ENCODE assay signal across 10 cellular contexts in the genomic region with DNA sequence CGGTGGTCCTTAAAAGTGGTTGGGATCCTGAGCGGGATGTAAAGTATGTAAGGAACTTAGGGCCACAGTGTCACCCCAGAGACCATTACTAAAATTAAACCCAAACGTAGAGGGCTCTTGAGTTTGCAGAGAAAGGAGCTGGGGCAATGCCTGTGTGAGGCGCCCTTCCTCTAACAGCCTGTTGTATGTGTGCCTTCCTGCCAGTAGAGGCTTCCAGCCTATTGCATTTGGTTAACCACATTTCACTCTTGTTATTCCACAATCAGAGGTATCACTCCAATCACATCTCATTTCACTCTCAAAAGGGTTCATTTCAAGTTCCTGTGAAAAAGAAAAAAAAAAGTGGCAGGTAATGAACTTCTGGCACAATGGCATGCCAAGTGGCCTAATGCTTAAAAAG. TPM values are rescaled to one million over a fixed set of nuclear protein-coding genes. Genes with fewer than 3 reads are reported as not detected.
DNase-seq lines count a peak whose midpoint lies in the region; ATAC-seq and TF ChIP-seq lines count a peak whose summit lies in the region.
"Had no signal": no experiment of that assay in that cellular context is flagged by ENCODE, and none has a peak within 500 bp of the region (broad histone marks: within the 10 kb centered on the region; RNA-seq: fewer than 3 reads in every experiment).

No MANE protein-coding gene starts in this region.

- H3K4me3 ChIP-seq in gastrocnemius medialis = no peak overlapping the region
- no peak overlapping the region for H3K4me3 ChIP-seq in tibial nerve
- H3K4me3 ChIP-seq: thyroid gland had no signal

- no peak overlapping the region for H3K4me3 Mint-ChIP-seq in WTC11

- CTCF ChIA-PET in WTC11 (lab: Charles Lee) = interaction anchor here (0.7 to 1.3 kb wide), 6 partner anchors 10 to 297 kb away, joined by 3 to 6 read pairs (median 4); no protein-coding TSS in a partner anchor

- H3K4me1 ChIP-seq in gastrocnemius medialis = no peaks in the 10 kb centered on the region
- no peaks in the 10 kb centered on the region for H3K4me1 ChIP-seq in tibial nerve
- H3K4me1 ChIP-seq: thyroid gland had no signal

- no peaks in the 10 kb centered on the region for H3K27me3 Mint-ChIP-seq in WTC11 (ENCODE audit: low read depth)

- TF ChIP-seq POLR2A in gastrocnemius medialis (IDR thresholded peaks at IDR 0.05) (no peak), tibial nerve (IDR thresholded peaks at IDR 0.05) (no peak)

- H3K36me3 ChIP-seq in gastrocnemius medialis (no peaks in the 10 kb centered on the region), tibial nerve (no peaks in the 10 kb centered on the region)
- H3K36me3 ChIP-seq: thyroid gland had no signal

- TF ChIP-seq CTCF in GM13977 (IDR thresholded peaks at IDR 0.05; ENCODE audit: extremely low read depth, insufficient read depth, missing control alignments) (peak; percentile 33), WTC11 (IDR thresholded peaks at IDR 0.05) (no peak), gastrocnemius medialis (IDR thresholded peaks at IDR 0.05 in 4 of 5, conservative IDR thresholded peaks at IDR 0.05 in 1 of 5) (no peak), tibial nerve (IDR thresholded peaks at IDR 0.05) (no peak)

- H3K4me1 Mint-ChIP-seq in WTC11 = peaks cover 16% of the 10 kb centered on the region

- POLR2A ChIA-PET in WTC11 (lab: Charles Lee) = interaction anchor here (0.5 kb wide), 1 partner anchor 119 kb away, joined by 4 read pairs; no protein-coding TSS in a partner anchor

- no peaks in the 10 kb centered on the region for H3K27me3 ChIP-seq in gastrocnemius medialis
- no peaks in the 10 kb centered on the region for H3K27me3 ChIP-seq in tibial nerve
- H3K27me3 ChIP-seq: thyroid gland had no signal

- peak overlapping the region; percentile 19 for H3K27ac Mint-ChIP-seq in WTC11

- H3K9me3 ChIP-seq in gastrocnemius medialis (no peaks in the 10 kb centered on the region), tibial nerve (no peaks in the 10 kb centered on the region)
- H3K9me3 ChIP-seq: thyroid gland had no signal

- in situ Hi-C loops in GM13977 (cut with MboI; ENCODE audit: low pct_unique_long_range_greater_than_20kb, low sequenced_read_pairs, unreplicated experiment) = no loop called here
- in situ Hi-C loops in gastrocnemius medialis (cut with MboI; ENCODE audit: low sequenced_read_pairs in 4 of 4) = no loop called here

- H3K27ac ChIP-seq in gastrocnemius medialis (no peak overlapping the region), tibial nerve (no peak overlapping the region)
- H3K27ac ChIP-seq: thyroid gland, VCaP had no signal

- H3K9me3 Mint-ChIP-seq in WTC11 = peaks cover 6% of the 10 kb centered on the region

- ATAC-seq in WTC11 = peak; percentile 100
- no peak for ATAC-seq in gastrocnemius medialis

- no peaks in the 10 kb centered on the region for H3K36me3 Mint-ChIP-seq in WTC11

- 78 to 83% methylated on average over 4 of the region's 4 CpGs for WGBS in tibial nerve, 2 donors

- no peak for TF ChIP-seq EP300 in tibial nerve (IDR thresholded peaks at IDR 0.05)

- no peak for DNase-seq in GM13977 (ENCODE audit: low spot score)
- DNase-seq in HCEC 1CT = peak; percentile 37
- peak; percentile 32 for DNase-seq in WTC11 (ENCODE audit: low spot score)
- peak; percentile 23 for DNase-seq in myocyte (ENCODE audit: low read depth)
- no peak for DNase-seq in gastrocnemius medialis
- no peak for DNase-seq in tibial nerve (ENCODE audit: low spot score in 2 of 2)
- DNase-seq in OCI-M2 (lab: John Stamatoyannopoulos, UW; ENCODE audit: unreplicated experiment) = no peak
- DNase-seq in AG08395 (ENCODE audit: low spot score) = no peak
- DNase-seq: thyroid gland had no signal

- intact Hi-C loops in gastrocnemius medialis (cut with DNase I; ENCODE audit: low total_unique reads) = no loop called here

TF ChIP-seq in WTC11, 78 proteins besides CTCF, POLR2A, EP300 and RAD21 (continues in another document):
- TF ChIP-seq, protein P1, sequence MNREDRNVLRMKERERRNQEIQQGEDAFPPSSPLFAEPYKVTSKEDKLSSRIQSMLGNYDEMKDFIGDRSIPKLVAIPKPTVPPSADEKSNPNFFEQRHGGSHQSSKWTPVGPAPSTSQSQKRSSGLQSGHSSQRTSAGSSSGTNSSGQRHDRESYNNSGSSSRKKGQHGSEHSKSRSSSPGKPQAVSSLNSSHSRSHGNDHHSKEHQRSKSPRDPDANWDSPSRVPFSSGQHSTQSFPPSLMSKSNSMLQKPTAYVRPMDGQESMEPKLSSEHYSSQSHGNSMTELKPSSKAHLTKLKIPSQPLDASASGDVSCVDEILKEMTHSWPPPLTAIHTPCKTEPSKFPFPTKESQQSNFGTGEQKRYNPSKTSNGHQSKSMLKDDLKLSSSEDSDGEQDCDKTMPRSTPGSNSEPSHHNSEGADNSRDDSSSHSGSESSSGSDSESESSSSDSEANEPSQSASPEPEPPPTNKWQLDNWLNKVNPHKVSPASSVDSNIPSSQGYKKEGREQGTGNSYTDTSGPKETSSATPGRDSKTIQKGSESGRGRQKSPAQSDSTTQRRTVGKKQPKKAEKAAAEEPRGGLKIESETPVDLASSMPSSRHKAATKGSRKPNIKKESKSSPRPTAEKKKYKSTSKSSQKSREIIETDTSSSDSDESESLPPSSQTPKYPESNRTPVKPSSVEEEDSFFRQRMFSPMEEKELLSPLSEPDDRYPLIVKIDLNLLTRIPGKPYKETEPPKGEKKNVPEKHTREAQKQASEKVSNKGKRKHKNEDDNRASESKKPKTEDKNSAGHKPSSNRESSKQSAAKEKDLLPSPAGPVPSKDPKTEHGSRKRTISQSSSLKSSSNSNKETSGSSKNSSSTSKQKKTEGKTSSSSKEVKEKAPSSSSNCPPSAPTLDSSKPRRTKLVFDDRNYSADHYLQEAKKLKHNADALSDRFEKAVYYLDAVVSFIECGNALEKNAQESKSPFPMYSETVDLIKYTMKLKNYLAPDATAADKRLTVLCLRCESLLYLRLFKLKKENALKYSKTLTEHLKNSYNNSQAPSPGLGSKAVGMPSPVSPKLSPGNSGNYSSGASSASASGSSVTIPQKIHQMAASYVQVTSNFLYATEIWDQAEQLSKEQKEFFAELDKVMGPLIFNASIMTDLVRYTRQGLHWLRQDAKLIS (CRISPR knock-in tag; IDR thresholded peaks at IDR 0.05; ENCODE audit: borderline replicate concordance) = no peak
- TF ChIP-seq, protein P2, sequence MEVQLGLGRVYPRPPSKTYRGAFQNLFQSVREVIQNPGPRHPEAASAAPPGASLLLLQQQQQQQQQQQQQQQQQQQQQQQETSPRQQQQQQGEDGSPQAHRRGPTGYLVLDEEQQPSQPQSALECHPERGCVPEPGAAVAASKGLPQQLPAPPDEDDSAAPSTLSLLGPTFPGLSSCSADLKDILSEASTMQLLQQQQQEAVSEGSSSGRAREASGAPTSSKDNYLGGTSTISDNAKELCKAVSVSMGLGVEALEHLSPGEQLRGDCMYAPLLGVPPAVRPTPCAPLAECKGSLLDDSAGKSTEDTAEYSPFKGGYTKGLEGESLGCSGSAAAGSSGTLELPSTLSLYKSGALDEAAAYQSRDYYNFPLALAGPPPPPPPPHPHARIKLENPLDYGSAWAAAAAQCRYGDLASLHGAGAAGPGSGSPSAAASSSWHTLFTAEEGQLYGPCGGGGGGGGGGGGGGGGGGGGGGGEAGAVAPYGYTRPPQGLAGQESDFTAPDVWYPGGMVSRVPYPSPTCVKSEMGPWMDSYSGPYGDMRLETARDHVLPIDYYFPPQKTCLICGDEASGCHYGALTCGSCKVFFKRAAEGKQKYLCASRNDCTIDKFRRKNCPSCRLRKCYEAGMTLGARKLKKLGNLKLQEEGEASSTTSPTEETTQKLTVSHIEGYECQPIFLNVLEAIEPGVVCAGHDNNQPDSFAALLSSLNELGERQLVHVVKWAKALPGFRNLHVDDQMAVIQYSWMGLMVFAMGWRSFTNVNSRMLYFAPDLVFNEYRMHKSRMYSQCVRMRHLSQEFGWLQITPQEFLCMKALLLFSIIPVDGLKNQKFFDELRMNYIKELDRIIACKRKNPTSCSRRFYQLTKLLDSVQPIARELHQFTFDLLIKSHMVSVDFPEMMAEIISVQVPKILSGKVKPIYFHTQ (CRISPR knock-in tag; IDR thresholded peaks at IDR 0.05) = no peak
- TF ChIP-seq SOX15 (CRISPR knock-in tag; IDR thresholded peaks at IDR 0.05) (no peak), ELF4 (CRISPR knock-in tag; IDR thresholded peaks at IDR 0.05; ENCODE audit: low read depth) (no peak), ZNF121 (CRISPR knock-in tag; IDR thresholded peaks at IDR 0.05) (no peak), ZNF671 (CRISPR knock-in tag; IDR thresholded peaks at IDR 0.05) (no peak), ETV6 (CRISPR knock-in tag; IDR thresholded peaks at IDR 0.05) (no peak), NR3C1 (CRISPR knock-in tag; conservative IDR thresholded peaks at IDR 0.05; ENCODE audit: low read depth) (no peak), GTF2I (CRISPR knock-in tag; conservative IDR thresholded peaks at IDR 0.05) (no peak)
- TF ChIP-seq, protein P3, sequence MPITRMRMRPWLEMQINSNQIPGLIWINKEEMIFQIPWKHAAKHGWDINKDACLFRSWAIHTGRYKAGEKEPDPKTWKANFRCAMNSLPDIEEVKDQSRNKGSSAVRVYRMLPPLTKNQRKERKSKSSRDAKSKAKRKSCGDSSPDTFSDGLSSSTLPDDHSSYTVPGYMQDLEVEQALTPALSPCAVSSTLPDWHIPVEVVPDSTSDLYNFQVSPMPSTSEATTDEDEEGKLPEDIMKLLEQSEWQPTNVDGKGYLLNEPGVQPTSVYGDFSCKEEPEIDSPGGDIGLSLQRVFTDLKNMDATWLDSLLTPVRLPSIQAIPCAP (CRISPR knock-in tag; IDR thresholded peaks at IDR 0.05) = no peak
- TF ChIP-seq, protein P4, sequence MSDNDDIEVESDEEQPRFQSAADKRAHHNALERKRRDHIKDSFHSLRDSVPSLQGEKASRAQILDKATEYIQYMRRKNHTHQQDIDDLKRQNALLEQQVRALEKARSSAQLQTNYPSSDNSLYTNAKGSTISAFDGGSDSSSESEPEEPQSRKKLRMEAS (CRISPR knock-in tag; IDR thresholded peaks at IDR 0.05) = no peak
- TF ChIP-seq, protein P5, sequence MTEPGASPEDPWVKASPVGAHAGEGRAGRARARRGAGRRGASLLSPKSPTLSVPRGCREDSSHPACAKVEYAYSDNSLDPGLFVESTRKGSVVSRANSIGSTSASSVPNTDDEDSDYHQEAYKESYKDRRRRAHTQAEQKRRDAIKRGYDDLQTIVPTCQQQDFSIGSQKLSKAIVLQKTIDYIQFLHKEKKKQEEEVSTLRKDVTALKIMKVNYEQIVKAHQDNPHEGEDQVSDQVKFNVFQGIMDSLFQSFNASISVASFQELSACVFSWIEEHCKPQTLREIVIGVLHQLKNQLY (CRISPR knock-in tag; IDR thresholded peaks at IDR 0.05) = no peak

RNA-seq across cellular contexts. Expression of a gene that starts 29.4 kb away (rescaled TPM):
- 20.6 to 27.6 TPM (median 21.0 TPM) in 3 replicates for total RNA-seq in WTC11 (2021)
- total RNA-seq in myocyte = 3.2 and 5.3 TPM in 2 replicates
- 2.1 TPM for polyA plus RNA-seq in myocyte (2012)
- under 1 TPM in 1 of 4 donors, not detected in 3; 0.13 TPM for total RNA-seq in gastrocnemius medialis
- total RNA-seq in tibial nerve = under 1 TPM in 2 of 4 donors, not detected in 2; 0.20 to 0.30 TPM

Comparison
In these comparisons a context has a peak if more than half of its experiments do, and no peak if none do; other contexts are left out.
1. DNase-seq: peak in HCEC 1CT (single experiment), WTC11 (single experiment) and myocyte (single experiment); none in GM13977 (single experiment), gastrocnemius medialis (0 of 2), tibial nerve (0 of 2), OCI-M2 (single experiment) and AG08395 (single experiment).